In the genomic region with DNA sequence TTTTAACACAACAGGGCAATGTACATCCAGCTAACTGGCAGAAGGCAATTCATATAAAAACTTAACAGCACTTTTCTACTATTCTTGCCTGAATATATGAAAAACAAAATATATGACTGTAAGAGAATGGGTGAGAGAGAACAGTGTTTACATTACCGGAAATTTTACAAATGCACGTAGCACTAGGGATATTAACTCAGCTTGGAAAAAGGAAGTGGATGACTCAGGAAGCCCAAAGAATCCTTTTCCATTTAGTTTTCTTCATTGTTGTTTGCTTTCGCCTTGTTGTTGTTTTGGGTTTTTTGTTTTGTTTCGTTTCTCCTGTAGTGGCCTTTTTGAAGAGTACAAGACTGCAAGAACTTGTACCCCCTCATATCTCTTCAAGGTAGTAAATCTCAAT, we compare ENCODE assay signal across 22 cellular contexts.
DNase-seq lines count a peak whose midpoint lies in the region; ATAC-seq and TF ChIP-seq lines count a peak whose summit lies in the region.
"Had no signal": no experiment of that assay in that cellular context is flagged by ENCODE, and none has a peak within 500 bp of the region (broad histone marks: within the 10 kb centered on the region; RNA-seq: fewer than 3 reads in every experiment).

No MANE protein-coding gene starts in this region.

- H3K27ac Mint-ChIP-seq in GM23338 (peak overlapping the region; percentile 29; the same call in 1 of the 2 replicates), endothelial cell (ENCODE audit: unreplicated experiment) (peak overlapping the region; percentile 83)
- H3K27ac Mint-ChIP-seq in T-helper 2 cell treated with Interferon-gamma antibody and Interleukin-4, amounts not matched to agents 5 μg/mL and 100 μg/mL, for 36 hours, result no peak overlapping the region
- H3K27ac Mint-ChIP-seq: CD4-positive, alpha-beta T cell; IgD-negative memory B cell had no signal

- no peak overlapping the region for H3K4me3 ChIP-seq in GM23338
- no peak overlapping the region for H3K4me3 ChIP-seq in SJSA1
- H3K4me3 ChIP-seq: BLaER1, GM23248, MG63, SK-N-MC had no signal

- H3K4me1 ChIP-seq in GM23338 (ENCODE audit: insufficient read depth) (peaks cover 5% of the 10 kb centered on the region), SJSA1 (replicated peaks) (peaks cover 20% of the 10 kb centered on the region)
- H3K4me1 ChIP-seq: BLaER1 had no signal

- H3K36me3 ChIP-seq in GM23338 (ENCODE audit: insufficient read depth) (no peaks in the 10 kb centered on the region), SJSA1 (no peaks in the 10 kb centered on the region)
- H3K36me3 ChIP-seq: BLaER1, MG63 had no signal

- H2AFZ ChIP-seq in GM23338, result no peak overlapping the region; the same call in 1 of the 2 replicates
- H2AFZ ChIP-seq: GM23248 had no signal

- no peaks in the 10 kb centered on the region for H3F3A ChIP-seq in GM23338 (replicated peaks; ENCODE audit: low read depth)

- H4K20me1 ChIP-seq in GM23338 (replicated peaks; ENCODE audit: insufficient read depth), result no peaks in the 10 kb centered on the region
- H4K20me1 ChIP-seq: BLaER1 had no signal

- DNase-seq in GM23338 (ENCODE audit: low spot score), result no peak
- peak in 1 of 2 experiments; percentile 34 for DNase-seq in SJSA1 (ENCODE audit: low read depth in 1 of 2, low spot score in 2 of 2)
- no peak for DNase-seq in endothelial cell (ENCODE audit: low spot score)
- peak; percentile 44 for DNase-seq in pulmonary artery endothelial cell (ENCODE audit: low read depth, low spot score)
- DNase-seq in activated CD4-positive, alpha-beta T cell treated with anti-CD3 and anti-CD28 coated beads for 48 hours, result no peak
- DNase-seq in T-helper 2 cell treated with Interferon-gamma antibody and Interleukin-4, amounts not matched to agents 5 μg/mL and 100 μg/mL, for 36 hours (ENCODE audit: low spot score), result no peak
- DNase-seq: CD4-positive, alpha-beta T cell; COR-L47; DMS79 treated with DMSO at 0.1 percent for 48 hours; GM23248; Karpas-422; MG63; NCI-H1417 treated with DMSO at 0.1 percent for 48 hours; NCI-H187; NCI-H446 treated with DMSO at 0.1 percent for 48 hours; NCI-H526 treated with DMSO at 0.1 percent for 48 hours; Right ventricle myocardium superior had no signal

- ATAC-seq in GM23338 (no peak), HG02588 (IDR thresholded peaks at IDR 0.05; ENCODE audit: unreplicated experiment) (no peak)
- ATAC-seq: HCT116 had no signal

- no peaks in the 10 kb centered on the region for H3K9me3 Mint-ChIP-seq in GM23338
- H3K9me3 Mint-ChIP-seq in endothelial cell (ENCODE audit: unreplicated experiment), result no peaks in the 10 kb centered on the region
- no peaks in the 10 kb centered on the region for H3K9me3 Mint-ChIP-seq in T-helper 2 cell treated with Interferon-gamma antibody and Interleukin-4, amounts not matched to agents 5 μg/mL and 100 μg/mL, for 36 hours
- H3K9me3 Mint-ChIP-seq: CD4-positive, alpha-beta T cell had no signal

- 0 out of 2 replicates have a peak, but pooled peaks cover 5% of the 10 kb centered on the region for H3K9me2 ChIP-seq in GM23338 (ENCODE audit: insufficient read depth)

- no peak overlapping the region for H3K27ac ChIP-seq in GM23338 (ENCODE audit: low read depth)
- H3K27ac ChIP-seq in SJSA1, result 0 out of 2 replicates have a peak overlapping the region, but pooled peaks have one; percentile 19
- H3K27ac ChIP-seq: BLaER1, GM23248, SK-N-MC had no signal

- H3K9me3 ChIP-seq in SJSA1 (replicated peaks), result no peaks in the 10 kb centered on the region
- H3K9me3 ChIP-seq: BLaER1, MG63 had no signal

- H3K27me3 ChIP-seq in GM23338 (ENCODE audit: insufficient read depth) (no peaks in the 10 kb centered on the region), SJSA1 (replicated peaks) (no peaks in the 10 kb centered on the region)
- H3K27me3 ChIP-seq: BLaER1, MG63 had no signal

- H3K36me3 Mint-ChIP-seq in GM23338 (ENCODE audit: low read depth) (no peaks in the 10 kb centered on the region), endothelial cell (ENCODE audit: low read depth, unreplicated experiment) (no peaks in the 10 kb centered on the region)
- H3K36me3 Mint-ChIP-seq in T-helper 2 cell treated with Interferon-gamma antibody and Interleukin-4, amounts not matched to agents 5 μg/mL and 100 μg/mL, for 36 hours (ENCODE audit: low read depth), result no peaks in the 10 kb centered on the region
- H3K36me3 Mint-ChIP-seq: IgD-negative memory B cell had no signal

- H3K27me3 Mint-ChIP-seq in GM23338 (ENCODE audit: insufficient read depth, low read depth, poor library complexity) (no peaks in the 10 kb centered on the region), endothelial cell (ENCODE audit: unreplicated experiment) (no peaks in the 10 kb centered on the region)
- H3K27me3 Mint-ChIP-seq in T-helper 2 cell treated with Interferon-gamma antibody and Interleukin-4, amounts not matched to agents 5 μg/mL and 100 μg/mL, for 36 hours (ENCODE audit: low read depth), result no peaks in the 10 kb centered on the region
- H3K27me3 Mint-ChIP-seq: CD4-positive, alpha-beta T cell; IgD-negative memory B cell had no signal

- H3K4me3 Mint-ChIP-seq in GM23338, result no peak overlapping the region
- H3K4me3 Mint-ChIP-seq in endothelial cell (ENCODE audit: unreplicated experiment), result no peak overlapping the region
- H3K4me3 Mint-ChIP-seq in T-helper 2 cell treated with Interferon-gamma antibody and Interleukin-4, amounts not matched to agents 5 μg/mL and 100 μg/mL, for 36 hours, result no peak overlapping the region
- H3K4me3 Mint-ChIP-seq: CD4-positive, alpha-beta T cell; IgD-negative memory B cell had no signal

- TF ChIP-seq CTCF in GM23338 (conservative IDR thresholded peaks at IDR 0.05; ENCODE audit: low read depth in 2 of 2) (no peak), endothelial cell (IDR thresholded peaks at IDR 0.05; ENCODE audit: unreplicated experiment) (no peak)

- H3K4me1 Mint-ChIP-seq in GM23338, result peaks cover 6% of the 10 kb centered on the region; the same call in 2 of the 3 replicates
- H3K4me1 Mint-ChIP-seq in endothelial cell (ENCODE audit: unreplicated experiment), result peaks cover 26% of the 10 kb centered on the region
- H3K4me1 Mint-ChIP-seq in T-helper 2 cell treated with Interferon-gamma antibody and Interleukin-4, amounts not matched to agents 5 μg/mL and 100 μg/mL, for 36 hours (ENCODE audit: low read depth), result no peaks in the 10 kb centered on the region
- H3K4me1 Mint-ChIP-seq: IgD-negative memory B cell had no signal

- no peaks in the 10 kb centered on the region for H3K79me2 ChIP-seq in GM23338 (replicated peaks; ENCODE audit: insufficient read depth)

- no peak overlapping the region for H3K4me2 ChIP-seq in GM23338
- H3K4me2 ChIP-seq: BLaER1 had no signal

TF ChIP-seq in GM23338, 12 proteins besides CTCF, POLR2A, EP300 and RAD21 (continues in another document):
- TF ChIP-seq, protein P1, sequence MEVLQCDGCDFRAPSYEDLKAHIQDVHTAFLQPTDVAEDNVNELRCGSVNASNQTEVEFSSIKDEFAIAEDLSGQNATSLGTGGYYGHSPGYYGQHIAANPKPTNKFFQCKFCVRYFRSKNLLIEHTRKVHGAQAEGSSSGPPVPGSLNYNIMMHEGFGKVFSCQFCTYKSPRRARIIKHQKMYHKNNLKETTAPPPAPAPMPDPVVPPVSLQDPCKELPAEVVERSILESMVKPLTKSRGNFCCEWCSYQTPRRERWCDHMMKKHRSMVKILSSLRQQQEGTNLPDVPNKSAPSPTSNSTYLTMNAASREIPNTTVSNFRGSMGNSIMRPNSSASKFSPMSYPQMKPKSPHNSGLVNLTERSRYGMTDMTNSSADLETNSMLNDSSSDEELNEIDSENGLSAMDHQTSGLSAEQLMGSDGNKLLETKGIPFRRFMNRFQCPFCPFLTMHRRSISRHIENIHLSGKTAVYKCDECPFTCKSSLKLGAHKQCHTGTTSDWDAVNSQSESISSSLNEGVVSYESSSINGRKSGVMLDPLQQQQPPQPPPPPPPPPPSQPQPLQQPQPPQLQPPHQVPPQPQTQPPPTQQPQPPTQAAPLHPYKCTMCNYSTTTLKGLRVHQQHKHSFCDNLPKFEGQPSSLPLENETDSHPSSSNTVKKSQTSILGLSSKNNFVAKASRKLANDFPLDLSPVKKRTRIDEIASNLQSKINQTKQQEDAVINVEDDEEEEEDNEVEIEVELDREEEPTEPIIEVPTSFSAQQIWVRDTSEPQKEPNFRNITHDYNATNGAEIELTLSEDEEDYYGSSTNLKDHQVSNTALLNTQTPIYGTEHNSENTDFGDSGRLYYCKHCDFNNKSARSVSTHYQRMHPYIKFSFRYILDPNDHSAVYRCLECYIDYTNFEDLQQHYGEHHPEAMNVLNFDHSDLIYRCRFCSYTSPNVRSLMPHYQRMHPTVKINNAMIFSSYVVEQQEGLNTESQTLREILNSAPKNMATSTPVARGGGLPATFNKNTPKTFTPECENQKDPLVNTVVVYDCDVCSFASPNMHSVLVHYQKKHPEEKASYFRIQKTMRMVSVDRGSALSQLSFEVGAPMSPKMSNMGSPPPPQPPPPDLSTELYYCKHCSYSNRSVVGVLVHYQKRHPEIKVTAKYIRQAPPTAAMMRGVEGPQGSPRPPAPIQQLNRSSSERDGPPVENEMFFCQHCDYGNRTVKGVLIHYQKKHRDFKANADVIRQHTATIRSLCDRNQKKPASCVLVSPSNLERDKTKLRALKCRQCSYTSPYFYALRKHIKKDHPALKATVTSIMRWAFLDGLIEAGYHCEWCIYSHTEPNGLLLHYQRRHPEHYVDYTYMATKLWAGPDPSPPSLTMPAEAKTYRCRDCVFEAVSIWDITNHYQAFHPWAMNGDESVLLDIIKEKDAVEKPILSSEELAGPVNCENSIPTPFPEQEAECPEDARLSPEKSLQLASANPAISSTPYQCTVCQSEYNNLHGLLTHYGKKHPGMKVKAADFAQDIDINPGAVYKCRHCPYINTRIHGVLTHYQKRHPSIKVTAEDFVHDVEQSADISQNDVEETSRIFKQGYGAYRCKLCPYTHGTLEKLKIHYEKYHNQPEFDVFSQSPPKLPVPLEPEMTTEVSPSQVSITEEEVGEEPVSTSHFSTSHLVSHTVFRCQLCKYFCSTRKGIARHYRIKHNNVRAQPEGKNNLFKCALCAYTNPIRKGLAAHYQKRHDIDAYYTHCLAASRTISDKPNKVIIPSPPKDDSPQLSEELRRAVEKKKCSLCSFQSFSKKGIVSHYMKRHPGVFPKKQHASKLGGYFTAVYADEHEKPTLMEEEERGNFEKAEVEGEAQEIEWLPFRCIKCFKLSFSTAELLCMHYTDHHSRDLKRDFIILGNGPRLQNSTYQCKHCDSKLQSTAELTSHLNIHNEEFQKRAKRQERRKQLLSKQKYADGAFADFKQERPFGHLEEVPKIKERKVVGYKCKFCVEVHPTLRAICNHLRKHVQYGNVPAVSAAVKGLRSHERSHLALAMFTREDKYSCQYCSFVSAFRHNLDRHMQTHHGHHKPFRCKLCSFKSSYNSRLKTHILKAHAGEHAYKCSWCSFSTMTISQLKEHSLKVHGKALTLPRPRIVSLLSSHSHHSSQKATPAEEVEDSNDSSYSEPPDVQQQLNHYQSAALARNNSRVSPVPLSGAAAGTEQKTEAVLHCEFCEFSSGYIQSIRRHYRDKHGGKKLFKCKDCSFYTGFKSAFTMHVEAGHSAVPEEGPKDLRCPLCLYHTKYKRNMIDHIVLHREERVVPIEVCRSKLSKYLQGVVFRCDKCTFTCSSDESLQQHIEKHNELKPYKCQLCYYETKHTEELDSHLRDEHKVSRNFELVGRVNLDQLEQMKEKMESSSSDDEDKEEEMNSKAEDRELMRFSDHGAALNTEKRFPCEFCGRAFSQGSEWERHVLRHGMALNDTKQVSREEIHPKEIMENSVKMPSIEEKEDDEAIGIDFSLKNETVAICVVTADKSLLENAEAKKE (CRISPR knock-in tag; IDR thresholded peaks at IDR 0.05), result no peak
- TF ChIP-seq JUNB (IDR thresholded peaks at IDR 0.05; ENCODE audit: unreplicated experiment), result no peak
